1 cellular context compared by ENCODE assay signal in the genomic region with DNA sequence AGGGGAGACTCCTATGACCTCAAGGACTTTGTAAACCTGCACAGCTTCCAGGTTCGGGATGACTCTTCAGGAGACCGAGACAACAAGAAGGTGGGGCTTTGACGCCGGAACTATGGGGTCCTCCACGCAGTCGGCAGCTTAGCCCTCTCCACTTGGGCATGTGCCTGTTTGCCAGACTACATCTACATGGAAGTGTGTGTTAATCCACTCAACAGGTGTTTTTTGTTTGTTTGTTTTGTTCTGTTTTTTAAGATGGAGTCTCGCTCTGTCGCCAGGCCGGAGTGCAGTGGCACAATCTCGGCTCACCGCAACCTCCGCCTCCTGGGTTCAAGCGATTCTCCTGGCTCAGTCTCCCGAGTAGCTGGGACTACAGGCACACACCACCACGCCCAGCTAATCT. TPM values are rescaled to one million over a fixed set of nuclear protein-coding genes. Genes with fewer than 3 reads are reported as not detected.
"Had no signal": no experiment of that assay in that cellular context is flagged by ENCODE, and none has a peak within 500 bp of the region (broad histone marks: within the 10 kb centered on the region; RNA-seq: fewer than 3 reads in every experiment).

No MANE protein-coding gene starts in this region.

RNA-seq across cellular contexts. Expression of a gene that starts 57.3 kb away (rescaled TPM):
- total RNA-seq: cardiac muscle cell had no signal
- polyA plus RNA-seq: cardiac muscle cell had no signal

RNA-seq across cellular contexts. Expression of a gene that starts 57.5 kb away (rescaled TPM):
- total RNA-seq: cardiac muscle cell had no signal
- polyA plus RNA-seq: cardiac muscle cell had no signal
